Comparison of ENCODE assay signal across 13 cellular contexts in genomic region chr4:153520227-153520626, GRCh38. TPM values are rescaled to one million over a fixed set of nuclear protein-coding genes. Genes with fewer than 3 reads are reported as not detected.
DNase-seq lines count a peak whose midpoint lies in the region; ATAC-seq and TF ChIP-seq lines count a peak whose summit lies in the region.
"Had no signal": no experiment of that assay in that cellular context is flagged by ENCODE, and none has a peak within 500 bp of the region (broad histone marks: within the 10 kb centered on the region; RNA-seq: fewer than 3 reads in every experiment).

No MANE protein-coding gene starts in this region.

- H3K27ac Mint-ChIP-seq in activated T-helper 17 cell treated with anti-CD3 and anti-CD28 coated beads, Interleukin-2, amount 50 U/mL, for 72 hours: peak overlapping the region; percentile 94
- peak overlapping the region; percentile 86 to 94 (median 91) for H3K27ac Mint-ChIP-seq in naive B cell

- H3K9me3 ChIP-seq in BLaER1 treated with 17β-estradiol and CSF1 and Interleukin-3, amounts not matched to agents 10 nM and 100 nM (replicated peaks in 1 of 11): no peaks in the 10 kb centered on the region
- H3K9me3 ChIP-seq in DND-41 (ENCODE audit: insufficient read depth, low read length, severe bottlenecking): no peaks in the 10 kb centered on the region
- no peaks in the 10 kb centered on the region for H3K9me3 ChIP-seq in heart right ventricle

- no peaks in the 10 kb centered on the region for H3K9me3 Mint-ChIP-seq in activated T-helper 17 cell treated with anti-CD3 and anti-CD28 coated beads, Interleukin-2, amount 50 U/mL, for 72 hours
- no peaks in the 10 kb centered on the region for H3K9me3 Mint-ChIP-seq in naive B cell

- peaks cover 97% of the 10 kb centered on the region for H3K79me2 ChIP-seq in DND-41 (ENCODE audit: insufficient read depth, low read length)

- no peaks in the 10 kb centered on the region for H3K27me3 Mint-ChIP-seq in activated T-helper 17 cell treated with anti-CD3 and anti-CD28 coated beads, Interleukin-2, amount 50 U/mL, for 72 hours
- H3K27me3 Mint-ChIP-seq in naive B cell: no peaks in the 10 kb centered on the region

- peak overlapping the region in 5 of 10 experiments; percentile 12 to 46 (median 25); a peak in 4 of 20 replicates for H3K4me3 ChIP-seq in BLaER1 treated with 17β-estradiol and CSF1 and Interleukin-3, amounts not matched to agents 10 nM and 100 nM
- H3K4me3 ChIP-seq in DND-41 (ENCODE audit: low read depth in 1 of 2, low read length in 2 of 2) (peak overlapping the region in 1 of 2 experiments; percentile 53; a peak in 1 of 4 replicates), heart right ventricle (no peak overlapping the region)

- no peaks in the 10 kb centered on the region for H3K27me3 ChIP-seq in BLaER1 treated with 17β-estradiol and CSF1 and Interleukin-3, amounts not matched to agents 10 nM and 100 nM
- H3K27me3 ChIP-seq in DND-41 (ENCODE audit: insufficient read depth, low read length, poor library complexity) (no peaks in the 10 kb centered on the region), heart right ventricle (no peaks in the 10 kb centered on the region)

- no peak overlapping the region for H2AFZ ChIP-seq in DND-41 (ENCODE audit: low read depth, low read length)

- H3K36me3 ChIP-seq in BLaER1 treated with 17β-estradiol and CSF1 and Interleukin-3, amounts not matched to agents 10 nM and 100 nM: peaks cover 6 to 65% (median 37%) of the 10 kb centered on the region in 11 experiments; a peak in 21 of 22 replicates
- H3K36me3 ChIP-seq in DND-41 (ENCODE audit: insufficient read depth, low read length) (peaks cover 63% of the 10 kb centered on the region), heart right ventricle (peaks cover 0 to 6% (median 0%) of the 10 kb centered on the region in 9 donors)

- intact Hi-C loops in heart right ventricle (cut with DNase I): no loop called here

- H3K9ac ChIP-seq in BLaER1 treated with 17β-estradiol and CSF1 and Interleukin-3, amounts not matched to agents 10 nM and 100 nM: peak overlapping the region in 10 of 11 experiments; percentile 19 to 65 (median 58); a peak in 18 of 22 replicates
- peak overlapping the region; percentile 62 for H3K9ac ChIP-seq in DND-41 (ENCODE audit: low read depth, low read length)

- H3K36me3 Mint-ChIP-seq in activated T-helper 17 cell treated with anti-CD3 and anti-CD28 coated beads, Interleukin-2, amount 50 U/mL, for 72 hours (ENCODE audit: low read depth): peaks cover 10% of the 10 kb centered on the region
- H3K36me3 Mint-ChIP-seq in naive B cell: peaks cover 0 to 7% of the 10 kb centered on the region in 2 donors

- H3K4me1 Mint-ChIP-seq in activated T-helper 17 cell treated with anti-CD3 and anti-CD28 coated beads, Interleukin-2, amount 50 U/mL, for 72 hours: peaks cover 68% of the 10 kb centered on the region
- peaks cover 66 to 86% (median 85%) of the 10 kb centered on the region in 3 donors for H3K4me1 Mint-ChIP-seq in naive B cell

- peaks cover 70 to 98% (median 92%) of the 10 kb centered on the region in 10 experiments for H3K4me1 ChIP-seq in BLaER1 treated with 17β-estradiol and CSF1 and Interleukin-3, amounts not matched to agents 10 nM and 100 nM
- H3K4me1 ChIP-seq in DND-41 (ENCODE audit: insufficient read depth, low read length) (peaks cover 100% of the 10 kb centered on the region), heart right ventricle (peaks cover 6 to 81% (median 52%) of the 10 kb centered on the region in 9 donors)

- peak overlapping the region in 10 of 11 experiments; percentile 19 to 80 (median 73); a peak in 19 of 22 replicates for H3K27ac ChIP-seq in BLaER1 treated with 17β-estradiol and CSF1 and Interleukin-3, amounts not matched to agents 10 nM and 100 nM
- H3K27ac ChIP-seq in DND-41 (ENCODE audit: low read length) (peak overlapping the region; percentile 92), heart right ventricle (peak overlapping the region in 2 of 10 donors; percentile 18 to 24)
- H3K27ac ChIP-seq: epithelial cell of prostate had no signal

- no peak for TF ChIP-seq CTCF in DND-41 (IDR thresholded peaks at IDR 0.05; ENCODE audit: borderline replicate concordance, extremely low read depth, low read length, poor library complexity, severe bottlenecking)
- TF ChIP-seq CTCF in heart right ventricle (IDR thresholded peaks at IDR 0.05): no peak

- H3K4me2 ChIP-seq in BLaER1 treated with 17β-estradiol and CSF1 and Interleukin-3, amounts not matched to agents 10 nM and 100 nM: peak overlapping the region; percentile 80 to 94 (median 87)
- H3K4me2 ChIP-seq in DND-41 (ENCODE audit: insufficient read depth, low read length): peak overlapping the region; percentile 71

- H4K20me1 ChIP-seq in BLaER1 treated with 17β-estradiol and CSF1 and Interleukin-3, amounts not matched to agents 10 nM and 100 nM: peaks cover 17 to 100% (median 74%) of the 10 kb centered on the region in 11 experiments; a peak in 20 of 22 replicates
- peaks cover 19% of the 10 kb centered on the region; the same call in 1 of the 2 replicates for H4K20me1 ChIP-seq in DND-41 (ENCODE audit: insufficient read depth, low read length)

- ATAC-seq in DND-41 (ENCODE audit: insufficient read depth, low read depth) (no peak), naive B cell (ENCODE audit: low read depth in 2 of 2) (no peak), HG02642 (IDR thresholded peaks at IDR 0.05; ENCODE audit: poor library complexity, unreplicated experiment) (no peak), heart right ventricle (no peak)
- no peak for ATAC-seq in activated T-helper 17 cell treated with anti-CD3 and anti-CD28 coated beads, Interleukin-2, amount 50 U/mL, for 72 hours (replicated peaks)

- no peak for DNase-seq in DND-41
- no peak for DNase-seq in naive B cell
- no peak for DNase-seq in DMS153 (lab: John Stamatoyannopoulos, UW)
- no peak for DNase-seq in NCI-H2029 treated with DMSO at 0.1 percent for 48 hours (lab: John Stamatoyannopoulos, UW)
- no peak for DNase-seq in heart right ventricle
- DNase-seq: DMS79 treated with DMSO at 0.1 percent for 48 hours, NCI-H1105 treated with DMSO at 0.1 percent for 48 hours, NCI-H2227 treated with DMSO at 0.1 percent for 48 hours, SHP77 treated with DMSO at 0.1 percent for 48 hours had no signal

- H3K4me3 Mint-ChIP-seq in activated T-helper 17 cell treated with anti-CD3 and anti-CD28 coated beads, Interleukin-2, amount 50 U/mL, for 72 hours: peak overlapping the region; percentile 89
- peak overlapping the region; percentile 41 to 93 (median 82) for H3K4me3 Mint-ChIP-seq in naive B cell

- WGBS in heart right ventricle, 2 donors: 85 to 90% methylated on average over 4 of the region's 4 CpGs

RNA-seq across cellular contexts. Expression of gene TMEM131L, which starts 54.1 kb away (rescaled TPM):
- total RNA-seq in activated T-helper 17 cell treated with anti-CD3 and anti-CD28 coated beads, Interleukin-2, amount 50 U/mL, for 72 hours: 10 to 100 TPM; 19.1 to 30.9 TPM
- polyA plus RNA-seq in naive B cell (ENCODE audit: low read depth in 6 of 6) (10 to 100 TPM; 52.2 to 86.7 (median 68.1) TPM), heart right ventricle (1 to 10 TPM; 2.7 to 3.7 TPM)
- total RNA-seq in heart right ventricle: 10 to 100 TPM in 9 of 10 donors, 1 to 10 TPM in 1; 9.1 to 33.6 (median 20.0) TPM
